8 cellular contexts compared by ENCODE assay signal in genomic region chr19:50835785-50836542, GRCh38. TPM values are rescaled to one million over a fixed set of nuclear protein-coding genes. Genes with fewer than 3 reads are reported as not detected.
DNase-seq lines count a peak whose midpoint lies in the region; ATAC-seq lines count a peak whose summit lies in the region.

No MANE protein-coding gene starts in this region.

- H3K9me3 ChIP-seq in muscle layer of duodenum (ENCODE audit: control insufficient read depth in 1 of 2, low read length in 2 of 2) = no peaks in the 10 kb centered on the region

- H3K36me3 ChIP-seq in muscle layer of duodenum (ENCODE audit: control insufficient read depth in 1 of 2, insufficient read depth in 2 of 2, low read length in 2 of 2) = no peaks in the 10 kb centered on the region

- no peak overlapping the region for H3K27ac ChIP-seq in muscle layer of duodenum (ENCODE audit: low read length)

- H3K27me3 ChIP-seq in muscle layer of duodenum (ENCODE audit: low read depth, low read length) = peaks cover 4% of the 10 kb centered on the region

- ATAC-seq in HG03066 (IDR thresholded peaks at IDR 0.05; ENCODE audit: low read depth, unreplicated experiment) (peak; percentile 82), esophagus mucosa (peak; percentile 90)

- DNase-seq in NCI-H510A treated with DMSO at 0.1 percent for 48 hours (lab: John Stamatoyannopoulos, UW) (peak; percentile 43), NCI-H510A (lab: John Stamatoyannopoulos, UW) (no peak), NCI-H82 treated with DMSO at 0.1 percent for 48 hours (lab: John Stamatoyannopoulos, UW; ENCODE audit: unreplicated experiment) (peak; percentile 27), activated T-cell treated with anti-CD3 and anti-CD28 coated beads for 1 hour (ENCODE audit: low read depth) (peak; percentile 51)
- peak; percentile 23 to 49 for DNase-seq in stimulated activated CD8-positive, alpha-beta memory T cell treated with anti-CD3 and anti-CD28 coated beads, Interleukin-7, amount 100 ng/mL, for 4 hours (ENCODE audit: low read depth in 2 of 2)

- peaks cover 0 to 13% of the 10 kb centered on the region in 2 donors for H3K4me1 ChIP-seq in muscle layer of duodenum (ENCODE audit: control insufficient read depth in 1 of 2, insufficient read depth in 2 of 2, low read length in 2 of 2)

- peak overlapping the region; percentile 57 to 71 for H3K4me3 ChIP-seq in muscle layer of duodenum (ENCODE audit: low read depth in 1 of 2, low read length in 2 of 2)

RNA-seq across cellular contexts. Expression of gene KLK15, which starts 2.6 kb away (rescaled TPM):
- total RNA-seq in esophagus mucosa = not detected

RNA-seq across cellular contexts. Expression of gene KLK1, which starts 12.4 kb away (rescaled TPM):
- 1.3 TPM for total RNA-seq in esophagus mucosa

RNA-seq across cellular contexts. Expression of gene KLK3, which starts 18.8 kb away (rescaled TPM):
- total RNA-seq in esophagus mucosa = not detected

RNA-seq across cellular contexts. Expression of gene KLK2, which starts 37.3 kb away (rescaled TPM):
- not detected for total RNA-seq in esophagus mucosa

RNA-seq across cellular contexts. Expression of gene ACP4, which starts 45.7 kb away (rescaled TPM):
- not detected for total RNA-seq in esophagus mucosa
